ENCODE assay signal across 25 cellular contexts in genomic region chr7:79401254-79401653, GRCh38.
"Had no signal": no experiment of that assay in that cellular context is flagged by ENCODE, and none has a peak within 500 bp of the region (broad histone marks: within the 10 kb centered on the region; RNA-seq: fewer than 3 reads in every experiment).

No MANE protein-coding gene starts in this region.

- ATAC-seq: activated CD8-positive, alpha-beta memory T cell treated with anti-CD3 and anti-CD28 coated beads, Interleukin-2, amount 10 ng/mL, durations not matched to agents 7 days and 5 days; activated CD8-positive, alpha-beta T cell treated with anti-CD3 and anti-CD28 coated beads for 36 hours; foreskin keratinocyte; left ventricle myocardium superior; stimulated activated effector memory CD8-positive, alpha-beta T cell treated with anti-CD3 and anti-CD28 coated beads, Interleukin-12 subunit alpha, Interleukin-12 subunit beta, amount 100 ng/mL, for 72 hours had no signal

- H3K9me3 ChIP-seq: right lobe of liver, stomach, suprapubic skin, tibial nerve had no signal

- H3K4me3 ChIP-seq: right lobe of liver, stomach, suprapubic skin, tibial nerve had no signal

- H3K27ac ChIP-seq: brain microvascular endothelial cell, foreskin keratinocyte, right lobe of liver, stomach, suprapubic skin, tibial nerve, VCaP had no signal

- H3K4me1 ChIP-seq: foreskin keratinocyte, suprapubic skin had no signal

- FAIRE-seq: urothelium cell line had no signal

- H3K27me3 ChIP-seq: brain microvascular endothelial cell, foreskin keratinocyte, right lobe of liver, stomach, suprapubic skin, tibial nerve had no signal

- DNase-seq: activated CD4-positive, alpha-beta T cell treated with anti-CD3 and anti-CD28 coated beads, Interleukin-2, amount 10 ng/mL, durations not matched to agents 7 days and 5 days; activated CD4-positive, CD25-positive, alpha-beta regulatory T cell treated with anti-CD3 and anti-CD28 coated beads, Interleukin-2, amount 50 U/mL, for 72 hours; activated CD8-positive, alpha-beta memory T cell treated with anti-CD3 and anti-CD28 coated beads, Interleukin-2, amount 10 ng/mL, durations not matched to agents 7 days and 5 days; activated CD8-positive, alpha-beta T cell treated with anti-CD3 and anti-CD28 coated beads for 36 hours; activated effector memory CD4-positive, alpha-beta T cell treated with anti-CD3 and anti-CD28 coated beads, Interleukin-2, amount 50 U/mL, for 16 hours; activated naive CD4-positive, alpha-beta T cell treated with anti-CD3 and anti-CD28 coated beads, Interleukin-2, amount 10 ng/mL, durations not matched to agents 7 days and 5 days; activated T-cell treated with anti-CD3 and anti-CD28 coated beads for 4 hours; brain microvascular endothelial cell; central memory CD4-positive, alpha-beta T cell; dermis blood vessel endothelial cell; effector CD8-positive, alpha-beta T cell; erythroblast; foreskin keratinocyte; left ventricle myocardium superior; midbrain; nephron progenitor cell; right lobe of liver; small intestine; stimulated activated CD4-positive, alpha-beta T cell treated with anti-CD3 and anti-CD28 coated beads, Interleukin-2, amount 100 ng/mL, for 24 hours; stomach had no signal

- H3K36me3 ChIP-seq: brain microvascular endothelial cell, right lobe of liver, stomach, suprapubic skin, tibial nerve had no signal
